ENCODE assay signal across 8 cellular contexts in genomic region chr7:92717982-92718716, GRCh38.
A peak's percentile ranks its signal among the peaks of the same experiment; 100 is the strongest.
DNase-seq lines count a peak whose midpoint lies in the region; ATAC-seq lines count a peak whose summit lies in the region.

No MANE protein-coding gene starts in this region.

- DNase-seq in MV-4-11 (lab: John Stamatoyannopoulos, UW) = peak; percentile 53
- DNase-seq in activated CD4-positive, alpha-beta memory T cell treated with anti-CD3 and anti-CD28 coated beads for 36 hours = peak; percentile 82
- DNase-seq in effector memory CD4-positive, alpha-beta T cell = peak in 2 of 3 donors; percentile 9 to 14
- peak; percentile 86 for DNase-seq in myocyte (ENCODE audit: low read depth)
- DNase-seq in stimulated activated naive B cell treated with anti-CD40 and anti-IgM and Interleukin-4, amounts not matched to agents 10 μg/mL and 1 μg/mL and 100 μg/mL, for 72 hours = peak; percentile 28
- no peak for DNase-seq in HuH-7.5 (ENCODE audit: low spot score)

- peaks cover 52% of the 10 kb centered on the region for H3K36me3 Mint-ChIP-seq in activated CD4-positive, alpha-beta memory T cell treated with anti-CD3 and anti-CD28 coated beads for 36 hours
- H3K36me3 Mint-ChIP-seq in stimulated activated naive B cell treated with anti-CD40 and anti-IgM and Interleukin-4, amounts not matched to agents 10 μg/mL and 1 μg/mL and 100 μg/mL, for 72 hours = peaks cover 11 to 26% of the 10 kb centered on the region in 2 donors

- H3K9me3 ChIP-seq in BLaER1 treated with 17β-estradiol and CSF1 and Interleukin-3, amounts not matched to agents 10 nM and 100 nM (replicated peaks in 1 of 11) = no peaks in the 10 kb centered on the region
- H3K9me3 ChIP-seq in effector memory CD4-positive, alpha-beta T cell (ENCODE audit: control insufficient read depth, low read length) = no peaks in the 10 kb centered on the region

- peak overlapping the region; percentile 37 to 67 (median 50); a peak in 19 of 20 replicates for H3K4me3 ChIP-seq in BLaER1 treated with 17β-estradiol and CSF1 and Interleukin-3, amounts not matched to agents 10 nM and 100 nM
- H3K4me3 ChIP-seq in effector memory CD4-positive, alpha-beta T cell (ENCODE audit: insufficient read depth, low read depth, low read length, poor library complexity, severe bottlenecking) = peak overlapping the region; percentile 46

- peak; percentile 56 for ATAC-seq in GM21390 (IDR thresholded peaks at IDR 0.05; ENCODE audit: unreplicated experiment)
- peak; percentile 88 to 90 for ATAC-seq in stimulated activated naive B cell treated with anti-CD40 and anti-IgM and Interleukin-4, amounts not matched to agents 10 μg/mL and 1 μg/mL and 100 μg/mL, for 72 hours (replicated peaks)

- peak overlapping the region; percentile 83 for H3K27ac Mint-ChIP-seq in activated CD4-positive, alpha-beta memory T cell treated with anti-CD3 and anti-CD28 coated beads for 36 hours
- H3K27ac Mint-ChIP-seq in stimulated activated naive B cell treated with anti-CD40 and anti-IgM and Interleukin-4, amounts not matched to agents 10 μg/mL and 1 μg/mL and 100 μg/mL, for 72 hours = peak overlapping the region; percentile 96

- intact Hi-C loops in activated CD4-positive, alpha-beta memory T cell treated with anti-CD3 and anti-CD28 coated beads for 36 hours (cut with micrococcal nuclease) = loop anchor here (1.0 kb wide), 3 partner anchors 10 to 27 kb away; no protein-coding TSS in a partner anchor

- H3K27me3 ChIP-seq in BLaER1 treated with 17β-estradiol and CSF1 and Interleukin-3, amounts not matched to agents 10 nM and 100 nM = no peaks in the 10 kb centered on the region
- no peaks in the 10 kb centered on the region for H3K27me3 ChIP-seq in effector memory CD4-positive, alpha-beta T cell (replicated peaks; ENCODE audit: control insufficient read depth, insufficient read depth, low read length, poor library complexity, severe bottlenecking)

- peaks cover 60% of the 10 kb centered on the region for H3K4me1 Mint-ChIP-seq in activated CD4-positive, alpha-beta memory T cell treated with anti-CD3 and anti-CD28 coated beads for 36 hours (ENCODE audit: low read depth)
- H3K4me1 Mint-ChIP-seq in stimulated activated naive B cell treated with anti-CD40 and anti-IgM and Interleukin-4, amounts not matched to agents 10 μg/mL and 1 μg/mL and 100 μg/mL, for 72 hours = peaks cover 19 to 34% of the 10 kb centered on the region in 2 donors

- peaks cover 19 to 34% (median 28%) of the 10 kb centered on the region in 10 experiments for H3K4me1 ChIP-seq in BLaER1 treated with 17β-estradiol and CSF1 and Interleukin-3, amounts not matched to agents 10 nM and 100 nM
- H3K4me1 ChIP-seq in effector memory CD4-positive, alpha-beta T cell (ENCODE audit: control insufficient read depth, insufficient read depth, low read length, poor library complexity, severe bottlenecking) = peaks cover 9% of the 10 kb centered on the region

- peak overlapping the region; percentile 33 to 75 (median 57); a peak in 21 of 22 replicates for H3K9ac ChIP-seq in BLaER1 treated with 17β-estradiol and CSF1 and Interleukin-3, amounts not matched to agents 10 nM and 100 nM

- no peaks in the 10 kb centered on the region for H3K9me3 Mint-ChIP-seq in activated CD4-positive, alpha-beta memory T cell treated with anti-CD3 and anti-CD28 coated beads for 36 hours
- H3K9me3 Mint-ChIP-seq in stimulated activated naive B cell treated with anti-CD40 and anti-IgM and Interleukin-4, amounts not matched to agents 10 μg/mL and 1 μg/mL and 100 μg/mL, for 72 hours = peaks cover 0 to 1% of the 10 kb centered on the region in 2 donors

- H3K36me3 ChIP-seq in BLaER1 treated with 17β-estradiol and CSF1 and Interleukin-3, amounts not matched to agents 10 nM and 100 nM = peaks cover 0 to 29% (median 7%) of the 10 kb centered on the region in 11 experiments; a peak in 6 of 22 replicates
- H3K36me3 ChIP-seq in effector memory CD4-positive, alpha-beta T cell (ENCODE audit: control insufficient read depth, insufficient read depth, low read length) = no peaks in the 10 kb centered on the region

- no peaks in the 10 kb centered on the region for H4K20me1 ChIP-seq in BLaER1 treated with 17β-estradiol and CSF1 and Interleukin-3, amounts not matched to agents 10 nM and 100 nM

- no peaks in the 10 kb centered on the region for H3K27me3 Mint-ChIP-seq in activated CD4-positive, alpha-beta memory T cell treated with anti-CD3 and anti-CD28 coated beads for 36 hours
- no peaks in the 10 kb centered on the region for H3K27me3 Mint-ChIP-seq in stimulated activated naive B cell treated with anti-CD40 and anti-IgM and Interleukin-4, amounts not matched to agents 10 μg/mL and 1 μg/mL and 100 μg/mL, for 72 hours

- peak overlapping the region; percentile 69 to 91 (median 81) for H3K4me2 ChIP-seq in BLaER1 treated with 17β-estradiol and CSF1 and Interleukin-3, amounts not matched to agents 10 nM and 100 nM

- CTCF ChIA-PET in activated CD4-positive, alpha-beta memory T cell treated with anti-CD3 and anti-CD28 coated beads for 36 hours (lab: Charles Lee) = interaction anchor here (1.0 kb wide), 1 partner anchor 12 kb away, joined by 3 read pairs; no protein-coding TSS in a partner anchor

- POLR2A ChIA-PET in activated CD4-positive, alpha-beta memory T cell treated with anti-CD3 and anti-CD28 coated beads for 36 hours (lab: Charles Lee) = interaction anchor here (0.9 to 1.6 kb wide), 4 partner anchors 9 to 187 kb away, joined by 4 to 5 read pairs (median 5); no protein-coding TSS in a partner anchor

- peak overlapping the region; percentile 53 to 84 (median 71); a peak in 21 of 22 replicates for H3K27ac ChIP-seq in BLaER1 treated with 17β-estradiol and CSF1 and Interleukin-3, amounts not matched to agents 10 nM and 100 nM
- peak overlapping the region; percentile 18 for H3K27ac ChIP-seq in effector memory CD4-positive, alpha-beta T cell (ENCODE audit: insufficient read depth, low read length, poor library complexity, severe bottlenecking)

- peak overlapping the region; percentile 73 for H3K4me3 Mint-ChIP-seq in activated CD4-positive, alpha-beta memory T cell treated with anti-CD3 and anti-CD28 coated beads for 36 hours
- peak overlapping the region; percentile 87 to 92 for H3K4me3 Mint-ChIP-seq in stimulated activated naive B cell treated with anti-CD40 and anti-IgM and Interleukin-4, amounts not matched to agents 10 μg/mL and 1 μg/mL and 100 μg/mL, for 72 hours
